Comparison of ENCODE assay signal across 23 cellular contexts in the genomic region with DNA sequence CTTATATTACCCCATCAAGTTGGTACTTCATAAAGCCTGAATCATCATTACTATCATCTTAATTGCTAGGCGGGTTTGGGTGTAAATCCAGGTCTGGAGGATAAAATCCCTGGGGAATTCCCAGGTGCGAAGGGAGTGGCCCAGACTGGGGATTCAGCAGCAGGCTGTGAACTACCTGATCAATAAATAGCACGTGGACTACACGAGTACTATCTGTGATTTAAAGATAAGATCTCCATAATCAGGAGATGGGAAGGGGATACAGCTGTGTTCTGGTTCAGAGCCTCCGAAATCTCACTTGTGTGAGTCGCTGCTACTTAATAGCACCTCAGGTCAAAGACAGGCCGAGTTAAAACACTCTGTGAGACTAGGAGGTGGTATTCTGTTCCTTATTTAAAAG.
"Had no signal": no experiment of that assay in that cellular context is flagged by ENCODE, and none has a peak within 500 bp of the region (broad histone marks: within the 10 kb centered on the region; RNA-seq: fewer than 3 reads in every experiment).

No MANE protein-coding gene starts in this region.

- H3K36me3 ChIP-seq: lower lobe of right lung, ovary, thoracic aorta, tibial nerve, upper lobe of right lung, uterus had no signal

- H3K4me1 ChIP-seq: lower lobe of right lung, psoas muscle, tibial nerve, upper lobe of right lung, uterus had no signal

- H3K9me3 ChIP-seq: lower lobe of right lung, ovary, psoas muscle, thoracic aorta, tibial nerve, upper lobe of right lung, uterus had no signal

- H3K27ac Mint-ChIP-seq: effector memory CD8-positive, alpha-beta T cell; natural killer cell; stimulated activated naive B cell treated with anti-CD40 and anti-IgM and Interleukin-4, amounts not matched to agents 10 μg/mL and 1 μg/mL and 100 μg/mL, for 72 hours; stimulated activated naive CD8-positive, alpha-beta T cell treated with anti-CD3 and anti-CD28 coated beads, Interleukin-15, Interleukin-2, amounts not matched to agents 100 ng/mL and 50 ng/mL, for 24 hours had no signal

- H3K36me3 Mint-ChIP-seq: natural killer cell; stimulated activated naive B cell treated with anti-CD40 and anti-IgM and Interleukin-4, amounts not matched to agents 10 μg/mL and 1 μg/mL and 100 μg/mL, for 72 hours had no signal

- H3K27ac ChIP-seq: lower lobe of right lung, ovary, psoas muscle, skin epidermis, thoracic aorta, tibial nerve, upper lobe of right lung, uterus had no signal

- H3K9me3 Mint-ChIP-seq: natural killer cell had no signal

- H3K27me3 ChIP-seq: ovary, tibial nerve, upper lobe of right lung, uterus had no signal

- H3K4me3 ChIP-seq: lower lobe of right lung, ovary, psoas muscle, skin epidermis, thoracic aorta, tibial nerve, upper lobe of right lung, uterus had no signal

- H3K27me3 Mint-ChIP-seq: effector memory CD8-positive, alpha-beta T cell; stimulated activated naive CD8-positive, alpha-beta T cell treated with anti-CD3 and anti-CD28 coated beads, Interleukin-15, Interleukin-2, amounts not matched to agents 100 ng/mL and 50 ng/mL, for 24 hours had no signal

- ATAC-seq: effector memory CD8-positive, alpha-beta T cell; left ventricle myocardium superior; lower lobe of right lung; natural killer cell; psoas muscle; right cardiac atrium; stimulated activated naive B cell treated with anti-CD40 and anti-IgM and Interleukin-4, amounts not matched to agents 10 μg/mL and 1 μg/mL and 100 μg/mL, for 72 hours; upper lobe of right lung had no signal

- DNase-seq: cortex of kidney; effector memory CD8-positive, alpha-beta T cell; head of caudate nucleus; left ventricle myocardium superior; lower lobe of right lung; natural killer cell; nucleus accumbens; ovary; posterior cingulate gyrus; psoas muscle; right cardiac atrium; stimulated activated CD4-positive, alpha-beta T cell treated with anti-CD3 and anti-CD28 coated beads, Interleukin-15, amount 100 ng/mL, for 24 hours; stimulated activated CD4-positive, alpha-beta T cell treated with anti-CD3 and anti-CD28 coated beads, Interleukin-2, amount 100 ng/mL, for 48 hours; stimulated activated naive B cell treated with anti-CD40 and anti-IgM and Interleukin-4, amounts not matched to agents 10 μg/mL and 1 μg/mL and 100 μg/mL, for 72 hours; upper lobe of right lung; uterus had no signal

- H3K4me1 Mint-ChIP-seq: natural killer cell; stimulated activated naive B cell treated with anti-CD40 and anti-IgM and Interleukin-4, amounts not matched to agents 10 μg/mL and 1 μg/mL and 100 μg/mL, for 72 hours had no signal

- FAIRE-seq: endometrium, frontal cortex, keratinocyte had no signal

- H3K4me3 Mint-ChIP-seq: effector memory CD8-positive, alpha-beta T cell; natural killer cell; stimulated activated naive B cell treated with anti-CD40 and anti-IgM and Interleukin-4, amounts not matched to agents 10 μg/mL and 1 μg/mL and 100 μg/mL, for 72 hours; stimulated activated naive CD8-positive, alpha-beta T cell treated with anti-CD3 and anti-CD28 coated beads, Interleukin-15, Interleukin-2, amounts not matched to agents 100 ng/mL and 50 ng/mL, for 24 hours had no signal
